In the genomic region with DNA sequence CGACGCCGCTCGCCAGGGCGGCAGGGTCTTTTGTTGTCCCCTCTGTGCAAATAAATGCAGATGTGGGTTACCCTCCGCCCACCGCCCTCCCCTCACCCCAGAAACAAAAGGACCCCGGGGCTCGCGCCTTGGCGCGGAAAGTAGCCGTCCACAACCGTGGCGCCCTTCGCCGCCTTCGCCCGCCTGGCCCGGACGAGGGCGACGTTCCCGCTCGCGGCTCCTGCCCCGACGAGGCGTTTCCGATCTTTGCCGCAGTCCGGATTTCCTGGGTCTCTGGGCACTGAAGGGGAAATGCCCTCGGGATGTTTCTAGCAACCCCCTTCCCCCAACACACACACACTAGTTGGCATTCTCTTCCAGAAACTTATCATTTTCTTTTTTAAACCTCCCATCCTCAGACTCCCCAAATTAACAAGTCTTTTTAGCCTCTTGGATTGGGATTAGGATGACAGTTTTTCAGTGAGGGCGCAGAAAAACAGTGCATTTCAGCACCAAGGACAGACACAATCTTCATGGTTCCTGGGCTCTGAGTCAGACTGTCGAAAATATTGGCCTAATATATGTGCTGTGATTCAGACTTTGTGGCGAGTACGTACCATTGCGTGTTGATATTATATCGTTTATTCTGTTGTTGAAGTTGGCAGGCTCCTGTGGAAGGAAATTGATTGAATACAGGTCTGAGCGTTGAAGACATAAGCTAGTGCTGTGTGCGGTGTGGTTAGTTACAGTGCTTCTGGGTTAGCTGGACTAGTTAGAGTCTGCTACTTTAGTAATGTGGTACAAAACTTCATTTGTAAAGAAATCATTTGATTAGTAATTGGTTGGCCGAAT, we compare ENCODE assay signal across 1 cellular context.
A peak's percentile ranks its signal among the peaks of the same experiment; 100 is the strongest.
TF ChIP-seq lines count a peak whose summit lies in the region.

No MANE protein-coding gene starts in this region.

TF ChIP-seq in HepG2, 621 proteins besides CTCF, POLR2A, EP300 and RAD21 (continued from another document and continues in another):
- TF ChIP-seq, protein P1, sequence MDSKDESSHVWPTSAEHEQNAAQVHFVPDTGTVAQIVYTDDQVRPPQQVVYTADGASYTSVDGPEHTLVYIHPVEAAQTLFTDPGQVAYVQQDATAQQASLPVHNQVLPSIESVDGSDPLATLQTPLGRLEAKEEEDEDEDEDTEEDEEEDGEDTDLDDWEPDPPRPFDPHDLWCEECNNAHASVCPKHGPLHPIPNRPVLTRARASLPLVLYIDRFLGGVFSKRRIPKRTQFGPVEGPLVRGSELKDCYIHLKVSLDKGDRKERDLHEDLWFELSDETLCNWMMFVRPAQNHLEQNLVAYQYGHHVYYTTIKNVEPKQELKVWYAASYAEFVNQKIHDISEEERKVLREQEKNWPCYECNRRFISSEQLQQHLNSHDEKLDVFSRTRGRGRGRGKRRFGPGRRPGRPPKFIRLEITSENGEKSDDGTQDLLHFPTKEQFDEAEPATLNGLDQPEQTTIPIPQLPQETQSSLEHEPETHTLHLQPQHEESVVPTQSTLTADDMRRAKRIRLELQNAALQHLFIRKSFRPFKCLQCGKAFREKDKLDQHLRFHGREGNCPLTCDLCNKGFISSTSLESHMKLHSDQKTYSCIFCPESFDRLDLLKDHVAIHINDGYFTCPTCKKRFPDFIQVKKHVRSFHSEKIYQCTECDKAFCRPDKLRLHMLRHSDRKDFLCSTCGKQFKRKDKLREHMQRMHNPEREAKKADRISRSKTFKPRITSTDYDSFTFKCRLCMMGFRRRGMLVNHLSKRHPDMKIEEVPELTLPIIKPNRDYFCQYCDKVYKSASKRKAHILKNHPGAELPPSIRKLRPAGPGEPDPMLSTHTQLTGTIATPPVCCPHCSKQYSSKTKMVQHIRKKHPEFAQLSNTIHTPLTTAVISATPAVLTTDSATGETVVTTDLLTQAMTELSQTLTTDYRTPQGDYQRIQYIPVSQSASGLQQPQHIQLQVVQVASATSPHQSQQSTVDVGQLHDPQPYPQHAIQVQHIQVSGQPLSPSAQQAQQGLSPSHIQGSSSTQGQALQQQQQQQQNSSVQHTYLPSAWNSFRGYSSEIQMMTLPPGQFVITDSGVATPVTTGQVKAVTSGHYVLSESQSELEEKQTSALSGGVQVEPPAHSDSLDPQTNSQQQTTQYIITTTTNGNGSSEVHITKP (CRISPR knock-in tag; IDR thresholded peaks at IDR 0.05; ENCODE audit: low read depth) = 0 out of 2 replicates have a peak, but pooled peaks have one; percentile 50
- TF ChIP-seq, protein P2, sequence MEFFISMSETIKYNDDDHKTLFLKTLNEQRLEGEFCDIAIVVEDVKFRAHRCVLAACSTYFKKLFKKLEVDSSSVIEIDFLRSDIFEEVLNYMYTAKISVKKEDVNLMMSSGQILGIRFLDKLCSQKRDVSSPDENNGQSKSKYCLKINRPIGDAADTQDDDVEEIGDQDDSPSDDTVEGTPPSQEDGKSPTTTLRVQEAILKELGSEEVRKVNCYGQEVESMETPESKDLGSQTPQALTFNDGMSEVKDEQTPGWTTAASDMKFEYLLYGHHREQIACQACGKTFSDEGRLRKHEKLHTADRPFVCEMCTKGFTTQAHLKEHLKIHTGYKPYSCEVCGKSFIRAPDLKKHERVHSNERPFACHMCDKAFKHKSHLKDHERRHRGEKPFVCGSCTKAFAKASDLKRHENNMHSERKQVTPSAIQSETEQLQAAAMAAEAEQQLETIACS (CRISPR knock-in tag; IDR thresholded peaks at IDR 0.05) = no peak
- TF ChIP-seq, protein P3, sequence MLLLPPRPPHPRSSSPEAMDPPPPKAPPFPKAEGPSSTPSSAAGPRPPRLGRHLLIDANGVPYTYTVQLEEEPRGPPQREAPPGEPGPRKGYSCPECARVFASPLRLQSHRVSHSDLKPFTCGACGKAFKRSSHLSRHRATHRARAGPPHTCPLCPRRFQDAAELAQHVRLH (CRISPR knock-in tag; IDR thresholded peaks at IDR 0.05; ENCODE audit: borderline replicate concordance, low read depth) = no peak
- TF ChIP-seq, protein P4, sequence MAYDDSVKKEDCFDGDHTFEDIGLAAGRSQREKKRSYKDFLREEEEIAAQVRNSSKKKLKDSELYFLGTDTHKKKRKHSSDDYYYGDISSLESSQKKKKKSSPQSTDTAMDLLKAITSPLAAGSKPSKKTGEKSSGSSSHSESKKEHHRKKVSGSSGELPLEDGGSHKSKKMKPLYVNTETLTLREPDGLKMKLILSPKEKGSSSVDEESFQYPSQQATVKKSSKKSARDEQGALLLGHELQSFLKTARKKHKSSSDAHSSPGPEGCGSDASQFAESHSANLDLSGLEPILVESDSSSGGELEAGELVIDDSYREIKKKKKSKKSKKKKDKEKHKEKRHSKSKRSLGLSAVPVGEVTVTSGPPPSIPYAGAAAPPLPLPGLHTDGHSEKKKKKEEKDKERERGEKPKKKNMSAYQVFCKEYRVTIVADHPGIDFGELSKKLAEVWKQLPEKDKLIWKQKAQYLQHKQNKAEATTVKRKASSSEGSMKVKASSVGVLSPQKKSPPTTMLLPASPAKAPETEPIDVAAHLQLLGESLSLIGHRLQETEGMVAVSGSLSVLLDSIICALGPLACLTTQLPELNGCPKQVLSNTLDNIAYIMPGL (CRISPR knock-in tag; IDR thresholded peaks at IDR 0.05; ENCODE audit: borderline replicate concordance in 1 of 2, low read depth in 1 of 2) = peak; percentile 61 to 89
- TF ChIP-seq SNAI1 (CRISPR knock-in tag; IDR thresholded peaks at IDR 0.05; ENCODE audit: borderline replicate concordance) = peak; percentile 89; the same call in 1 of the 2 replicates
- TF ChIP-seq SMAD3 (CRISPR knock-in tag; IDR thresholded peaks at IDR 0.05) = peak; percentile 77; the same call in 1 of the 2 replicates
- TF ChIP-seq, protein P5, sequence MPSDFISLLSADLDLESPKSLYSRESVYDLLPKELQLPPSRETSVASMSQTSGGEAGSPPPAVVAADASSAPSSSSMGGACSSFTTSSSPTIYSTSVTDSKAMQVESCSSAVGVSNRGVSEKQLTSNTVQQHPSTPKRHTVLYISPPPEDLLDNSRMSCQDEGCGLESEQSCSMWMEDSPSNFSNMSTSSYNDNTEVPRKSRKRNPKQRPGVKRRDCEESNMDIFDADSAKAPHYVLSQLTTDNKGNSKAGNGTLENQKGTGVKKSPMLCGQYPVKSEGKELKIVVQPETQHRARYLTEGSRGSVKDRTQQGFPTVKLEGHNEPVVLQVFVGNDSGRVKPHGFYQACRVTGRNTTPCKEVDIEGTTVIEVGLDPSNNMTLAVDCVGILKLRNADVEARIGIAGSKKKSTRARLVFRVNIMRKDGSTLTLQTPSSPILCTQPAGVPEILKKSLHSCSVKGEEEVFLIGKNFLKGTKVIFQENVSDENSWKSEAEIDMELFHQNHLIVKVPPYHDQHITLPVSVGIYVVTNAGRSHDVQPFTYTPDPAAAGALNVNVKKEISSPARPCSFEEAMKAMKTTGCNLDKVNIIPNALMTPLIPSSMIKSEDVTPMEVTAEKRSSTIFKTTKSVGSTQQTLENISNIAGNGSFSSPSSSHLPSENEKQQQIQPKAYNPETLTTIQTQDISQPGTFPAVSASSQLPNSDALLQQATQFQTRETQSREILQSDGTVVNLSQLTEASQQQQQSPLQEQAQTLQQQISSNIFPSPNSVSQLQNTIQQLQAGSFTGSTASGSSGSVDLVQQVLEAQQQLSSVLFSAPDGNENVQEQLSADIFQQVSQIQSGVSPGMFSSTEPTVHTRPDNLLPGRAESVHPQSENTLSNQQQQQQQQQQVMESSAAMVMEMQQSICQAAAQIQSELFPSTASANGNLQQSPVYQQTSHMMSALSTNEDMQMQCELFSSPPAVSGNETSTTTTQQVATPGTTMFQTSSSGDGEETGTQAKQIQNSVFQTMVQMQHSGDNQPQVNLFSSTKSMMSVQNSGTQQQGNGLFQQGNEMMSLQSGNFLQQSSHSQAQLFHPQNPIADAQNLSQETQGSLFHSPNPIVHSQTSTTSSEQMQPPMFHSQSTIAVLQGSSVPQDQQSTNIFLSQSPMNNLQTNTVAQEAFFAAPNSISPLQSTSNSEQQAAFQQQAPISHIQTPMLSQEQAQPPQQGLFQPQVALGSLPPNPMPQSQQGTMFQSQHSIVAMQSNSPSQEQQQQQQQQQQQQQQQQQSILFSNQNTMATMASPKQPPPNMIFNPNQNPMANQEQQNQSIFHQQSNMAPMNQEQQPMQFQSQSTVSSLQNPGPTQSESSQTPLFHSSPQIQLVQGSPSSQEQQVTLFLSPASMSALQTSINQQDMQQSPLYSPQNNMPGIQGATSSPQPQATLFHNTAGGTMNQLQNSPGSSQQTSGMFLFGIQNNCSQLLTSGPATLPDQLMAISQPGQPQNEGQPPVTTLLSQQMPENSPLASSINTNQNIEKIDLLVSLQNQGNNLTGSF (CRISPR knock-in tag; IDR thresholded peaks at IDR 0.05) = peak; percentile 33; the same call in 1 of the 2 replicates
- no peak for TF ChIP-seq ESRRA (CRISPR knock-in tag; IDR thresholded peaks at IDR 0.05; ENCODE audit: low read depth)
- TF ChIP-seq, protein P6, sequence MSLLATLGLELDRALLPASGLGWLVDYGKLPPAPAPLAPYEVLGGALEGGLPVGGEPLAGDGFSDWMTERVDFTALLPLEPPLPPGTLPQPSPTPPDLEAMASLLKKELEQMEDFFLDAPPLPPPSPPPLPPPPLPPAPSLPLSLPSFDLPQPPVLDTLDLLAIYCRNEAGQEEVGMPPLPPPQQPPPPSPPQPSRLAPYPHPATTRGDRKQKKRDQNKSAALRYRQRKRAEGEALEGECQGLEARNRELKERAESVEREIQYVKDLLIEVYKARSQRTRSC (CRISPR knock-in tag; IDR thresholded peaks at IDR 0.05; ENCODE audit: low read depth) = no peak
- peak; percentile 63; the same call in 1 of the 2 replicates for TF ChIP-seq SMYD3 (CRISPR knock-in tag; IDR thresholded peaks at IDR 0.05)
- TF ChIP-seq LCORL (IDR thresholded peaks at IDR 0.05) = no peak
- 0 out of 2 replicates have a peak, but pooled peaks have one; percentile 26 for TF ChIP-seq LCORL (CRISPR knock-in tag; IDR thresholded peaks at IDR 0.05)
- TF ChIP-seq ZNF703 (CRISPR knock-in tag; IDR thresholded peaks at IDR 0.05; ENCODE audit: borderline replicate concordance) = 0 out of 2 replicates have a peak, but pooled peaks have one; percentile 88
- no peak for TF ChIP-seq MAFF (IDR thresholded peaks at IDR 0.05; ENCODE audit: low read depth, low read length)
- TF ChIP-seq ZNF816 (CRISPR knock-in tag; IDR thresholded peaks at IDR 0.05; ENCODE audit: borderline replicate concordance) = peak; percentile 91; the same call in 1 of the 2 replicates
- peak; percentile 70; the same call in 1 of the 2 replicates for TF ChIP-seq ZNF780A (CRISPR knock-in tag; IDR thresholded peaks at IDR 0.05)
- no peak for TF ChIP-seq NFE2L1 (CRISPR knock-in tag; IDR thresholded peaks at IDR 0.05; ENCODE audit: borderline replicate concordance)
- no peak for TF ChIP-seq ZFP36L1 (CRISPR knock-in tag; IDR thresholded peaks at IDR 0.05)
- peak; percentile 24; the same call in 1 of the 2 replicates for TF ChIP-seq HMG20A (CRISPR knock-in tag; IDR thresholded peaks at IDR 0.05; ENCODE audit: borderline replicate concordance)
- TF ChIP-seq IKZF4 (CRISPR knock-in tag; IDR thresholded peaks at IDR 0.05; ENCODE audit: borderline replicate concordance, low read depth, not compliant biosample characterization) = no peak
- no peak; the same call in 1 of the 2 replicates for TF ChIP-seq KLF12 (CRISPR knock-in tag; IDR thresholded peaks at IDR 0.05; ENCODE audit: borderline replicate concordance)
- peak; percentile 60 for TF ChIP-seq GATAD2A (CRISPR knock-in tag; IDR thresholded peaks at IDR 0.05)
- peak; percentile 96 for TF ChIP-seq SIN3A (IDR thresholded peaks at IDR 0.05; ENCODE audit: borderline replicate concordance, low read depth, low read length)
- TF ChIP-seq, protein P7, sequence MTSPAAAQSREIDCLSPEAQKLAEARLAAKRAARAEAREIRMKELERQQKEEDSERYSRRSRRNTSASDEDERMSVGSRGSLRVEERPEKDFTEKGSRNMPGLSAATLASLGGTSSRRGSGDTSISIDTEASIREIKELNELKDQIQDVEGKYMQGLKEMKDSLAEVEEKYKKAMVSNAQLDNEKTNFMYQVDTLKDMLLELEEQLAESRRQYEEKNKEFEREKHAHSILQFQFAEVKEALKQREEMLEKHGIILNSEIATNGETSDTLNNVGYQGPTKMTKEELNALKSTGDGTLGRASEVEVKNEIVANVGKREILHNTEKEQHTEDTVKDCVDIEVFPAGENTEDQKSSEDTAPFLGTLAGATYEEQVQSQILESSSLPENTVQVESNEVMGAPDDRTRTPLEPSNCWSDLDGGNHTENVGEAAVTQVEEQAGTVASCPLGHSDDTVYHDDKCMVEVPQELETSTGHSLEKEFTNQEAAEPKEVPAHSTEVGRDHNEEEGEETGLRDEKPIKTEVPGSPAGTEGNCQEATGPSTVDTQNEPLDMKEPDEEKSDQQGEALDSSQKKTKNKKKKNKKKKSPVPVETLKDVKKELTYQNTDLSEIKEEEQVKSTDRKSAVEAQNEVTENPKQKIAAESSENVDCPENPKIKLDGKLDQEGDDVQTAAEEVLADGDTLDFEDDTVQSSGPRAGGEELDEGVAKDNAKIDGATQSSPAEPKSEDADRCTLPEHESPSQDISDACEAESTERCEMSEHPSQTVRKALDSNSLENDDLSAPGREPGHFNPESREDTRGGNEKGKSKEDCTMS (CRISPR knock-in tag; conservative IDR thresholded peaks at IDR 0.05) = no peak
- peak; percentile 38; the same call in 1 of the 2 replicates for TF ChIP-seq ZSCAN12 (CRISPR knock-in tag; IDR thresholded peaks at IDR 0.05)
- no peak; the same call in 1 of the 2 replicates for TF ChIP-seq AHR (CRISPR knock-in tag; IDR thresholded peaks at IDR 0.05)
- peak; percentile 77; the same call in 1 of the 2 replicates for TF ChIP-seq ZNF350 (CRISPR knock-in tag; IDR thresholded peaks at IDR 0.05; ENCODE audit: borderline replicate concordance, low read depth)
- TF ChIP-seq, protein P8, sequence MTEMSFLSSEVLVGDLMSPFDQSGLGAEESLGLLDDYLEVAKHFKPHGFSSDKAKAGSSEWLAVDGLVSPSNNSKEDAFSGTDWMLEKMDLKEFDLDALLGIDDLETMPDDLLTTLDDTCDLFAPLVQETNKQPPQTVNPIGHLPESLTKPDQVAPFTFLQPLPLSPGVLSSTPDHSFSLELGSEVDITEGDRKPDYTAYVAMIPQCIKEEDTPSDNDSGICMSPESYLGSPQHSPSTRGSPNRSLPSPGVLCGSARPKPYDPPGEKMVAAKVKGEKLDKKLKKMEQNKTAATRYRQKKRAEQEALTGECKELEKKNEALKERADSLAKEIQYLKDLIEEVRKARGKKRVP (CRISPR knock-in tag; IDR thresholded peaks at IDR 0.05) = peak in 1 of 2 experiments; percentile 68; a peak in 2 of 4 replicates
- TF ChIP-seq, protein P9, sequence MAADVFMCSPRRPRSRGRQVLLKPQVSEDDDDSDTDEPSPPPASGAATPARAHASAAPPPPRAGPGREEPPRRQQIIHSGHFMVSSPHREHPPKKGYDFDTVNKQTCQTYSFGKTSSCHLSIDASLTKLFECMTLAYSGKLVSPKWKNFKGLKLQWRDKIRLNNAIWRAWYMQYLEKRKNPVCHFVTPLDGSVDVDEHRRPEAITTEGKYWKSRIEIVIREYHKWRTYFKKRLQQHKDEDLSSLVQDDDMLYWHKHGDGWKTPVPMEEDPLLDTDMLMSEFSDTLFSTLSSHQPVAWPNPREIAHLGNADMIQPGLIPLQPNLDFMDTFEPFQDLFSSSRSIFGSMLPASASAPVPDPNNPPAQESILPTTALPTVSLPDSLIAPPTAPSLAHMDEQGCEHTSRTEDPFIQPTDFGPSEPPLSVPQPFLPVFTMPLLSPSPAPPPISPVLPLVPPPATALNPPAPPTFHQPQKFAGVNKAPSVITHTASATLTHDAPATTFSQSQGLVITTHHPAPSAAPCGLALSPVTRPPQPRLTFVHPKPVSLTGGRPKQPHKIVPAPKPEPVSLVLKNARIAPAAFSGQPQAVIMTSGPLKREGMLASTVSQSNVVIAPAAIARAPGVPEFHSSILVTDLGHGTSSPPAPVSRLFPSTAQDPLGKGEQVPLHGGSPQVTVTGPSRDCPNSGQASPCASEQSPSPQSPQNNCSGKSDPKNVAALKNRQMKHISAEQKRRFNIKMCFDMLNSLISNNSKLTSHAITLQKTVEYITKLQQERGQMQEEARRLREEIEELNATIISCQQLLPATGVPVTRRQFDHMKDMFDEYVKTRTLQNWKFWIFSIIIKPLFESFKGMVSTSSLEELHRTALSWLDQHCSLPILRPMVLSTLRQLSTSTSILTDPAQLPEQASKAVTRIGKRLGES (CRISPR knock-in tag; IDR thresholded peaks at IDR 0.05; ENCODE audit: borderline replicate concordance) = peak; percentile 5; the same call in 1 of the 2 replicates
- TF ChIP-seq ZNF775 (CRISPR knock-in tag; IDR thresholded peaks at IDR 0.05; ENCODE audit: borderline replicate concordance) = peak; percentile 93; the same call in 1 of the 2 replicates
- TF ChIP-seq PPARG (CRISPR knock-in tag; conservative IDR thresholded peaks at IDR 0.05) = peak; percentile 55
